ENCODE assay signal across 8 cellular contexts in the genomic region with DNA sequence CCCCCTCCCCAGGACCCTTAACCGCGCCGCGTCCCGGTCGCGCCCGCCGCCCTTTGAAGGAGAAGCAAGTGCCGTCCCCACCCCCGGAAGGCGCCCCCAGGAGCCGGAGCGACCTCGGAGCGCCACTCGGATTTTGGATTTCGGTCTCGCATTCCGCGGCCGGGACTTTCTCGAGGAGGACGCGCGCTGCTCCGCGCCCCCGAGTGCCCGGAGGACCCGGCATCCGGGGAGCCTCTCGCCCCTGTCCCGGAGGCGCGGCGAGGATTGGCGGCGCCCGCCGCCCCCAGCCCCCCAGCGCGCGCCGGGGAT. TPM values are rescaled to one million over a fixed set of nuclear protein-coding genes. Genes with fewer than 3 reads are reported as not detected.
DNase-seq lines count a peak whose midpoint lies in the region; ATAC-seq and TF ChIP-seq lines count a peak whose summit lies in the region.

No MANE protein-coding gene starts in this region.

- peaks cover 25% of the 10 kb centered on the region for H3K4me1 Mint-ChIP-seq in brain

- no peak overlapping the region for H4K8ac ChIP-seq in mesenchymal stem cell (ENCODE audit: low read length)

- H3K14ac ChIP-seq in mesenchymal stem cell (ENCODE audit: low read length in 2 of 2) = peak overlapping the region in 1 of 2 experiments; percentile 57

- ATAC-seq in heart right ventricle = no peak
- ATAC-seq in left ventricle myocardium superior = no peak
- ATAC-seq in HG02885 (IDR thresholded peaks at IDR 0.05; ENCODE audit: poor library complexity, unreplicated experiment) = no peak

- no peak overlapping the region for H2BK12ac ChIP-seq in mesenchymal stem cell (ENCODE audit: low read length in 2 of 2)

- no peak overlapping the region for H2AK5ac ChIP-seq in mesenchymal stem cell (ENCODE audit: low read length, severe bottlenecking)

- DNase-seq in heart right ventricle (no peak), left ventricle myocardium superior (no peak), mesenchymal stem cell (no peak), NOMO-1 treated with DMSO at 0.1 percent for 48 hours (lab: John Stamatoyannopoulos, UW; ENCODE audit: unreplicated experiment) (no peak), T-helper 9 cell (no peak)

- peak overlapping the region; percentile 95 to 100 (median 100) for H3K27ac ChIP-seq in heart right ventricle
- peak overlapping the region; percentile 59 for H3K27ac ChIP-seq in mesenchymal stem cell (ENCODE audit: low read length, poor library complexity, severe bottlenecking)
- H3K27ac ChIP-seq in urinary bladder (ENCODE audit: low read depth) = peak overlapping the region; percentile 98

- peak overlapping the region; percentile 64 for H4K91ac ChIP-seq in mesenchymal stem cell (ENCODE audit: low read length)

- H3K4me3 Mint-ChIP-seq in brain = peak overlapping the region; percentile 84 to 94 (median 89)

- peak overlapping the region; percentile 99 for H2BK120ac ChIP-seq in mesenchymal stem cell (ENCODE audit: low read depth, low read length)

- peak overlapping the region; percentile 94 to 97 (median 96) for H3K27ac Mint-ChIP-seq in brain

- H3K4me2 ChIP-seq in mesenchymal stem cell (ENCODE audit: low read length, poor library complexity, severe bottlenecking) = peak overlapping the region; percentile 60

- peak overlapping the region in 1 of 2 experiments; percentile 71 for H3K4ac ChIP-seq in mesenchymal stem cell (ENCODE audit: low read depth in 1 of 2, low read length in 2 of 2)

- peak overlapping the region; percentile 96 for H3K9ac ChIP-seq in mesenchymal stem cell (ENCODE audit: low read length)

- TF ChIP-seq CTCF in heart right ventricle (IDR thresholded peaks at IDR 0.05) = no peak
- no peak for TF ChIP-seq CTCF in brain (conservative IDR thresholded peaks at IDR 0.05)

- no peak overlapping the region for H3K23ac ChIP-seq in mesenchymal stem cell (ENCODE audit: low read length in 2 of 2)

- peaks cover 14% of the 10 kb centered on the region for H3K79me1 ChIP-seq in mesenchymal stem cell (replicated peaks; ENCODE audit: low read length, poor library complexity, severe bottlenecking)

- H2AFZ ChIP-seq in mesenchymal stem cell (ENCODE audit: low read depth, low read length) = no peak overlapping the region

- H3K9me3 ChIP-seq in heart right ventricle (no peaks in the 10 kb centered on the region), mesenchymal stem cell (ENCODE audit: control insufficient read depth, low read length) (no peaks in the 10 kb centered on the region)

- H3K36me3 ChIP-seq in heart right ventricle (peaks cover 3 to 38% (median 16%) of the 10 kb centered on the region in 9 donors), mesenchymal stem cell (ENCODE audit: control insufficient read depth in 1 of 2, insufficient read depth in 2 of 2, low read depth in 1 of 2, low read length in 2 of 2) (peaks cover 17 to 58% of the 10 kb centered on the region in 2 experiments), urinary bladder (ENCODE audit: insufficient read depth) (peaks cover 2% of the 10 kb centered on the region)

- peak overlapping the region; percentile 85 for H2BK5ac ChIP-seq in mesenchymal stem cell (ENCODE audit: low read depth, low read length, poor library complexity, severe bottlenecking)

- intact Hi-C loops in heart right ventricle (cut with DNase I) = loop anchor here in 4 of 10 donors (1.0 to 10.0 kb wide), 3 partner anchors 16 to 325 kb away; a partner anchor contains a TSS
- intact Hi-C loops in left ventricle myocardium superior (cut with micrococcal nuclease) = no loop called here

- peak overlapping the region; percentile 78 for H2BK15ac ChIP-seq in mesenchymal stem cell (ENCODE audit: low read depth, poor library complexity, severe bottlenecking)

- H3K9me3 Mint-ChIP-seq in brain = no peaks in the 10 kb centered on the region

- peaks cover 4% of the 10 kb centered on the region for H3K27me3 Mint-ChIP-seq in brain

- H3K4me3 ChIP-seq in heart right ventricle (peak overlapping the region; percentile 69 to 99 (median 94)), mesenchymal stem cell (ENCODE audit: insufficient read depth in 1 of 2, low read depth in 1 of 2, low read length in 2 of 2) (peak overlapping the region; percentile 84 to 92), urinary bladder (ENCODE audit: low read depth, low read length) (peak overlapping the region; percentile 98)

- H3K36me3 Mint-ChIP-seq in brain = peaks cover 18% of the 10 kb centered on the region

- H3K4me1 ChIP-seq in heart right ventricle (peaks cover 39 to 75% (median 65%) of the 10 kb centered on the region in 9 donors), mesenchymal stem cell (ENCODE audit: control insufficient read depth, insufficient read depth, low read depth, low read length) (peaks cover 42% of the 10 kb centered on the region), urinary bladder (ENCODE audit: insufficient read depth) (peaks cover 4% of the 10 kb centered on the region)

- H3K27me3 ChIP-seq in heart right ventricle (no peaks in the 10 kb centered on the region), mesenchymal stem cell (ENCODE audit: control insufficient read depth in 1 of 2, insufficient read depth in 1 of 2, low read length in 2 of 2) (no peaks in the 10 kb centered on the region)

- peak overlapping the region; percentile 65 to 86 for H3K18ac ChIP-seq in mesenchymal stem cell (ENCODE audit: low read depth in 1 of 2, low read length in 2 of 2)

- WGBS in heart right ventricle, 2 donors = 0% methylated on average over 38 to 45 of the region's 45 CpGs
- 2% methylated on average over 42 of the region's 45 CpGs for WGBS in mesenchymal stem cell
- under 1% methylated on average over 45 of the region's 45 CpGs for WGBS in urinary bladder

RNA-seq across cellular contexts. Expression of a gene that starts 1.6 kb away (rescaled TPM):
- total RNA-seq in heart right ventricle = 100 to 1,000 TPM in 2 of 10 donors, 10 to 100 TPM in 8; 45.9 to 236 (median 68.5) TPM
- 10 to 100 TPM; 22.7 to 48.6 TPM for polyA plus RNA-seq in heart right ventricle
- total RNA-seq in left ventricle myocardium superior = 59.7 TPM
- 79.7 TPM for polyA plus RNA-seq in brain (ENCODE audit: insufficient read depth, low read depth, low replicate concordance)
- polyA plus RNA-seq in mesenchymal stem cell (2013, experiment 1 of 2) = 58.6 TPM
- polyA plus RNA-seq in mesenchymal stem cell (2013, experiment 2 of 2) = 58.0 TPM
- 12.2 TPM for total RNA-seq in urinary bladder
- polyA plus RNA-seq in urinary bladder = 64.3 TPM

RNA-seq across cellular contexts. Expression of a gene that starts 8.4 kb away (rescaled TPM):
- total RNA-seq in heart right ventricle (100 to 1,000 TPM; 491 to 770 (median 553) TPM), left ventricle myocardium superior (686 TPM), urinary bladder (9.5 TPM)
- polyA plus RNA-seq in heart right ventricle (1,000 to 10,000 TPM in 1 of 2 donors, 100 to 1,000 TPM in 1; 821 to 2,879 TPM), brain (ENCODE audit: insufficient read depth, low read depth, low replicate concordance) (365 TPM), urinary bladder (236 TPM)
- polyA plus RNA-seq in mesenchymal stem cell (2013, experiment 1 of 2) = 121 TPM
- 127 TPM for polyA plus RNA-seq in mesenchymal stem cell (2013, experiment 2 of 2)

RNA-seq across cellular contexts. Expression of a gene that starts 12.1 kb away (rescaled TPM):
- total RNA-seq in heart right ventricle (1 to 10 TPM in 9 of 10 donors, under 1 TPM in 1; 0.96 to 2.2 (median 1.4) TPM), left ventricle myocardium superior (1.2 TPM), urinary bladder (0.53 TPM)
- polyA plus RNA-seq in heart right ventricle (1 to 10 TPM in 1 of 2 donors, under 1 TPM in 1; 0.73 to 1.3 TPM), brain (ENCODE audit: insufficient read depth, low read depth, low replicate concordance) (11.2 TPM), urinary bladder (0.43 TPM)
- polyA plus RNA-seq in mesenchymal stem cell (2013, experiment 1 of 2) = 8.1 TPM
- polyA plus RNA-seq in mesenchymal stem cell (2013, experiment 2 of 2) = 8.0 TPM

RNA-seq across cellular contexts. Expression of a gene that starts 19.2 kb away (rescaled TPM):
- total RNA-seq in heart right ventricle (100 to 1,000 TPM; 227 to 356 (median 280) TPM), left ventricle myocardium superior (248 TPM), urinary bladder (267 TPM)
- polyA plus RNA-seq in heart right ventricle (100 to 1,000 TPM; 180 to 344 TPM), brain (ENCODE audit: insufficient read depth, low read depth, low replicate concordance) (617 TPM), urinary bladder (536 TPM)
- 118 TPM for polyA plus RNA-seq in mesenchymal stem cell (2013, experiment 1 of 2)
- polyA plus RNA-seq in mesenchymal stem cell (2013, experiment 2 of 2) = 120 TPM

RNA-seq across cellular contexts. Expression of a gene that starts 25.4 kb away (rescaled TPM):
- total RNA-seq in heart right ventricle (10 to 100 TPM in 7 of 10 donors, 1 to 10 TPM in 3; 8.2 to 19.0 (median 12.7) TPM), left ventricle myocardium superior (13.1 TPM), urinary bladder (4.9 TPM)
- polyA plus RNA-seq in heart right ventricle (10 to 100 TPM; 40.2 to 70.2 TPM), brain (ENCODE audit: insufficient read depth, low read depth, low replicate concordance) (60.8 TPM), urinary bladder (55.9 TPM)
- polyA plus RNA-seq in mesenchymal stem cell (2013, experiment 1 of 2) = 60.2 TPM
- polyA plus RNA-seq in mesenchymal stem cell (2013, experiment 2 of 2) = 59.6 TPM

Comparison
In these comparisons a context has a peak if more than half of its experiments do, and no peak if none do; other contexts are left out.
1. RNA of a gene that starts 8.4 kb away (total RNA-seq): 686 TPM in left ventricle myocardium superior (single experiment) and 491 to 770 TPM in heart right ventricle; 9.5 TPM in urinary bladder (single experiment); every median in the first group is over 10 times any median in the second.
2. Peak in every context shown above with its lines, with median percentiles within 50 percentile points of each other: H3K27ac ChIP-seq and H3K4me3 ChIP-seq.